ENCODE assay signal across 1 cellular context in the genomic region with DNA sequence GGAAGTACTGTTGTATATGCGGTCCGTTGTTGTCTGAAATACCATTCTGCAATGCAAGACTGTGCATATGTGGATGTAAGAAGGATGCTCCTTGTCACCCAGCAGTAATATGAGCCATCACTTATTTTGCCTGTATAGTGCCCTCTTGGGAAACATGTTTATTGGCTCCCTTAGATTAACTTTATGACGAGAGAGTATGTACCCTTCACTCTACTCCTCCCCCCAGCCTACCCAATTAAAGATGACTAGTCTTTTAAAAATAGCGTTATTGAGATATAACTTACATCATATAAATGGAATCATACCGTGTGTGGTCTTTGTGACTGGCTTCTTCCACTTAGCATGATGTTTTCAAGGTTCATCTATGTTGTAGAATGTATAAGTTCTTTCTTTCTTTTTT.
TF ChIP-seq lines count a peak whose summit lies in the region.

No MANE protein-coding gene starts in this region.

TF ChIP-seq in HEK293, 187 proteins besides CTCF, POLR2A, EP300 and RAD21 (continued from another document):
- TF ChIP-seq, protein P1, sequence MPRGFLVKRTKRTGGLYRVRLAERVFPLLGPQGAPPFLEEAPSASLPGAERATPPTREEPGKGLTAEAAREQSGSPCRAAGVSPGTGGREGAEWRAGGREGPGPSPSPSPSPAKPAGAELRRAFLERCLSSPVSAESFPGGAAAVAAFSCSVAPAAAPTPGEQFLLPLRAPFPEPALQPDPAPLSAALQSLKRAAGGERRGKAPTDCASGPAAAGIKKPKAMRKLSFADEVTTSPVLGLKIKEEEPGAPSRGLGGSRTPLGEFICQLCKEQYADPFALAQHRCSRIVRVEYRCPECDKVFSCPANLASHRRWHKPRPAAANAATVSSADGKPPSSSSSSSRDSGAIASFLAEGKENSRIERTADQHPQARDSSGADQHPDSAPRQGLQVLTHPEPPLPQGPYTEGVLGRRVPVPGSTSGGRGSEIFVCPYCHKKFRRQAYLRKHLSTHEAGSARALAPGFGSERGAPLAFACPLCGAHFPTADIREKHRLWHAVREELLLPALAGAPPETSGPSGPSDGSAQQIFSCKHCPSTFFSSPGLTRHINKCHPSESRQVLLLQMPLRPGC (tag by site-specific recombination; IDR thresholded peaks at IDR 0.05) = 0 out of 2 replicates have a peak, but pooled peaks have one; percentile 57
- peak; percentile 46; the same call in 1 of the 2 replicates for TF ChIP-seq SP7 (tag by site-specific recombination; IDR thresholded peaks at IDR 0.05)
- peak; percentile 48; the same call in 1 of the 2 replicates for TF ChIP-seq ZNF24 (tag by site-specific recombination; IDR thresholded peaks at IDR 0.05)
- no peak for TF ChIP-seq ZNF302 (tag by site-specific recombination; IDR thresholded peaks at IDR 0.05; ENCODE audit: low read depth)
- TF ChIP-seq SCRT1 (tag by site-specific recombination; IDR thresholded peaks at IDR 0.05; ENCODE audit: borderline replicate concordance) = no peak
- peak; percentile 69 for TF ChIP-seq KLF8 (tag by site-specific recombination; IDR thresholded peaks at IDR 0.05)
- TF ChIP-seq, protein P2, sequence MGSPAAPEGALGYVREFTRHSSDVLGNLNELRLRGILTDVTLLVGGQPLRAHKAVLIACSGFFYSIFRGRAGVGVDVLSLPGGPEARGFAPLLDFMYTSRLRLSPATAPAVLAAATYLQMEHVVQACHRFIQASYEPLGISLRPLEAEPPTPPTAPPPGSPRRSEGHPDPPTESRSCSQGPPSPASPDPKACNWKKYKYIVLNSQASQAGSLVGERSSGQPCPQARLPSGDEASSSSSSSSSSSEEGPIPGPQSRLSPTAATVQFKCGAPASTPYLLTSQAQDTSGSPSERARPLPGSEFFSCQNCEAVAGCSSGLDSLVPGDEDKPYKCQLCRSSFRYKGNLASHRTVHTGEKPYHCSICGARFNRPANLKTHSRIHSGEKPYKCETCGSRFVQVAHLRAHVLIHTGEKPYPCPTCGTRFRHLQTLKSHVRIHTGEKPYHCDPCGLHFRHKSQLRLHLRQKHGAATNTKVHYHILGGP (tag by site-specific recombination; IDR thresholded peaks at IDR 0.05) = no peak
- TF ChIP-seq ZNF426 (tag by site-specific recombination; IDR thresholded peaks at IDR 0.05) = no peak
- TF ChIP-seq ZNF10 (tag by site-specific recombination; IDR thresholded peaks at IDR 0.05) = no peak; the same call in 1 of the 2 replicates
- TF ChIP-seq ZFP37 (tag by site-specific recombination; IDR thresholded peaks at IDR 0.05) = no peak
- no peak for TF ChIP-seq ZNF791 (tag by site-specific recombination; IDR thresholded peaks at IDR 0.05)
- no peak for TF ChIP-seq YY1 (tag by site-specific recombination; IDR thresholded peaks at IDR 0.05)
- TF ChIP-seq, protein P3, sequence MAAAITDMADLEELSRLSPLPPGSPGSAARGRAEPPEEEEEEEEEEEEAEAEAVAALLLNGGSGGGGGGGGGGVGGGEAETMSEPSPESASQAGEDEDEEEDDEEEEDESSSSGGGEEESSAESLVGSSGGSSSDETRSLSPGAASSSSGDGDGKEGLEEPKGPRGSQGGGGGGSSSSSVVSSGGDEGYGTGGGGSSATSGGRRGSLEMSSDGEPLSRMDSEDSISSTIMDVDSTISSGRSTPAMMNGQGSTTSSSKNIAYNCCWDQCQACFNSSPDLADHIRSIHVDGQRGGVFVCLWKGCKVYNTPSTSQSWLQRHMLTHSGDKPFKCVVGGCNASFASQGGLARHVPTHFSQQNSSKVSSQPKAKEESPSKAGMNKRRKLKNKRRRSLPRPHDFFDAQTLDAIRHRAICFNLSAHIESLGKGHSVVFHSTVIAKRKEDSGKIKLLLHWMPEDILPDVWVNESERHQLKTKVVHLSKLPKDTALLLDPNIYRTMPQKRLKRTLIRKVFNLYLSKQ (tag by site-specific recombination; IDR thresholded peaks at IDR 0.05; ENCODE audit: borderline replicate concordance) = no peak
- TF ChIP-seq ZNF202 (tag by site-specific recombination; IDR thresholded peaks at IDR 0.05; ENCODE audit: borderline replicate concordance) = no peak
- TF ChIP-seq, protein P4, sequence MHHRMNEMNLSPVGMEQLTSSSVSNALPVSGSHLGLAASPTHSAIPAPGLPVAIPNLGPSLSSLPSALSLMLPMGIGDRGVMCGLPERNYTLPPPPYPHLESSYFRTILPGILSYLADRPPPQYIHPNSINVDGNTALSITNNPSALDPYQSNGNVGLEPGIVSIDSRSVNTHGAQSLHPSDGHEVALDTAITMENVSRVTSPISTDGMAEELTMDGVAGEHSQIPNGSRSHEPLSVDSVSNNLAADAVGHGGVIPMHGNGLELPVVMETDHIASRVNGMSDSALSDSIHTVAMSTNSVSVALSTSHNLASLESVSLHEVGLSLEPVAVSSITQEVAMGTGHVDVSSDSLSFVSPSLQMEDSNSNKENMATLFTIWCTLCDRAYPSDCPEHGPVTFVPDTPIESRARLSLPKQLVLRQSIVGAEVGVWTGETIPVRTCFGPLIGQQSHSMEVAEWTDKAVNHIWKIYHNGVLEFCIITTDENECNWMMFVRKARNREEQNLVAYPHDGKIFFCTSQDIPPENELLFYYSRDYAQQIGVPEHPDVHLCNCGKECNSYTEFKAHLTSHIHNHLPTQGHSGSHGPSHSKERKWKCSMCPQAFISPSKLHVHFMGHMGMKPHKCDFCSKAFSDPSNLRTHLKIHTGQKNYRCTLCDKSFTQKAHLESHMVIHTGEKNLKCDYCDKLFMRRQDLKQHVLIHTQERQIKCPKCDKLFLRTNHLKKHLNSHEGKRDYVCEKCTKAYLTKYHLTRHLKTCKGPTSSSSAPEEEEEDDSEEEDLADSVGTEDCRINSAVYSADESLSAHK (tag by site-specific recombination; IDR thresholded peaks at IDR 0.05) = 0 out of 2 replicates have a peak, but pooled peaks have one; percentile 36
- TF ChIP-seq ZNF600 (tag by site-specific recombination; IDR thresholded peaks at IDR 0.05) = no peak
- TF ChIP-seq, protein P5, sequence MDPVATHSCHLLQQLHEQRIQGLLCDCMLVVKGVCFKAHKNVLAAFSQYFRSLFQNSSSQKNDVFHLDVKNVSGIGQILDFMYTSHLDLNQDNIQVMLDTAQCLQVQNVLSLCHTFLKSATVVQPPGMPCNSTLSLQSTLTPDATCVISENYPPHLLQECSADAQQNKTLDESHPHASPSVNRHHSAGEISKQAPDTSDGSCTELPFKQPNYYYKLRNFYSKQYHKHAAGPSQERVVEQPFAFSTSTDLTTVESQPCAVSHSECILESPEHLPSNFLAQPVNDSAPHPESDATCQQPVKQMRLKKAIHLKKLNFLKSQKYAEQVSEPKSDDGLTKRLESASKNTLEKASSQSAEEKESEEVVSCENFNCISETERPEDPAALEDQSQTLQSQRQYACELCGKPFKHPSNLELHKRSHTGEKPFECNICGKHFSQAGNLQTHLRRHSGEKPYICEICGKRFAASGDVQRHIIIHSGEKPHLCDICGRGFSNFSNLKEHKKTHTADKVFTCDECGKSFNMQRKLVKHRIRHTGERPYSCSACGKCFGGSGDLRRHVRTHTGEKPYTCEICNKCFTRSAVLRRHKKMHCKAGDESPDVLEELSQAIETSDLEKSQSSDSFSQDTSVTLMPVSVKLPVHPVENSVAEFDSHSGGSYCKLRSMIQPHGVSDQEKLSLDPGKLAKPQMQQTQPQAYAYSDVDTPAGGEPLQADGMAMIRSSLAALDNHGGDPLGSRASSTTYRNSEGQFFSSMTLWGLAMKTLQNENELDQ (tag by site-specific recombination; IDR thresholded peaks at IDR 0.05; ENCODE audit: low read depth) = no peak
- TF ChIP-seq, protein P6, sequence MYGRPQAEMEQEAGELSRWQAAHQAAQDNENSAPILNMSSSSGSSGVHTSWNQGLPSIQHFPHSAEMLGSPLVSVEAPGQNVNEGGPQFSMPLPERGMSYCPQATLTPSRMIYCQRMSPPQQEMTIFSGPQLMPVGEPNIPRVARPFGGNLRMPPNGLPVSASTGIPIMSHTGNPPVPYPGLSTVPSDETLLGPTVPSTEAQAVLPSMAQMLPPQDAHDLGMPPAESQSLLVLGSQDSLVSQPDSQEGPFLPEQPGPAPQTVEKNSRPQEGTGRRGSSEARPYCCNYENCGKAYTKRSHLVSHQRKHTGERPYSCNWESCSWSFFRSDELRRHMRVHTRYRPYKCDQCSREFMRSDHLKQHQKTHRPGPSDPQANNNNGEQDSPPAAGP (tag by site-specific recombination; IDR thresholded peaks at IDR 0.05) = no peak
- TF ChIP-seq, protein P7, sequence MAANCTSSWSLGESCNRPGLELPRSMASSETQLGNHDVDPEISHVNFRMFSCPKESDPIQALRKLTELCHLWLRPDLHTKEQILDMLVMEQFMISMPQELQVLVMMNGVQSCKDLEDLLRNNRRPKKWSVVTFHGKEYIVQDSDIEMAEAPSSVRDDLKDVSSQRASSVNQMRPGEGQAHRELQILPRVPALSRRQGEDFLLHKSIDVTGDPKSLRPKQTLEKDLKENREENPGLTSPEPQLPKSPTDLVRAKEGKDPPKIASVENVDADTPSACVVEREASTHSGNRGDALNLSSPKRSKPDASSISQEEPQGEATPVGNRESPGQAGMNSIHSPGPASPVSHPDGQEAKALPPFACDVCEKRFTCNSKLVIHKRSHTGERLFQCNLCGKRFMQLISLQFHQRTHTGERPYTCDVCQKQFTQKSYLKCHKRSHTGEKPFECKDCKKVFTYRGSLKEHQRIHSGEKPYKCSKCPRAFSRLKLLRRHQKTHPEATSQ (tag by site-specific recombination; IDR thresholded peaks at IDR 0.05) = no peak
- TF ChIP-seq, protein P8, sequence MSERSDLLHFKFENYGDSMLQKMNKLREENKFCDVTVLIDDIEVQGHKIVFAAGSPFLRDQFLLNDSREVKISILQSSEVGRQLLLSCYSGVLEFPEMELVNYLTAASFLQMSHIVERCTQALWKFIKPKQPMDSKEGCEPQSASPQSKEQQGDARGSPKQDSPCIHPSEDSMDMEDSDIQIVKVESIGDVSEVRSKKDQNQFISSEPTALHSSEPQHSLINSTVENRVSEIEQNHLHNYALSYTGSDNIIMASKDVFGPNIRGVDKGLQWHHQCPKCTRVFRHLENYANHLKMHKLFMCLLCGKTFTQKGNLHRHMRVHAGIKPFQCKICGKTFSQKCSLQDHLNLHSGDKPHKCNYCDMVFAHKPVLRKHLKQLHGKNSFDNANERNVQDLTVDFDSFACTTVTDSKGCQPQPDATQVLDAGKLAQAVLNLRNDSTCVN (tag by site-specific recombination; optimal IDR thresholded peaks at IDR 0.05) = no peak
- no peak for TF ChIP-seq ZNF175 (tag by site-specific recombination; IDR thresholded peaks at IDR 0.05)
- no peak for TF ChIP-seq ZNF571 (tag by site-specific recombination; IDR thresholded peaks at IDR 0.05)
- TF ChIP-seq ZNF76 (tag by site-specific recombination; IDR thresholded peaks at IDR 0.05; ENCODE audit: borderline replicate concordance, low read depth) = no peak
- no peak for TF ChIP-seq ZNF292 (tag by site-specific recombination; IDR thresholded peaks at IDR 0.05; ENCODE audit: borderline replicate concordance, low read depth)
- TF ChIP-seq, protein P9, sequence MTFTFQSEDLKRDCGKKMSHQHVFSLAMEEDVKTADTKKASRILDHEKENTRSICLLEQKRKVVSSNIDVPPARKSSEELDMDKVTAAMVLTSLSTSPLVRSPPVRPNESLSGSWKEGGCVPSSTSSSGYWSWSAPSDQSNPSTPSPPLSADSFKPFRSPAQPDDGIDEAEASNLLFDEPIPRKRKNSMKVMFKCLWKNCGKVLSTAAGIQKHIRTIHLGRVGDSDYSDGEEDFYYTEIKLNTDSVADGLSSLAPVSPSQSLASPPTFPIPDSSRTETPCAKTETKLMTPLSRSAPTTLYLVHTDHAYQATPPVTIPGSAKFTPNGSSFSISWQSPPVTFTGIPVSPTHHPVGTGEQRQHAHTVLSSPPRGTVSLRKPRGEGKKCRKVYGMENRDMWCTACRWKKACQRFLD (tag by site-specific recombination; IDR thresholded peaks at IDR 0.05) = no peak
- no peak for TF ChIP-seq ZNF530 (tag by site-specific recombination; IDR thresholded peaks at IDR 0.05; ENCODE audit: low read depth)
- TF ChIP-seq ZFP3 (tag by site-specific recombination; IDR thresholded peaks at IDR 0.05; ENCODE audit: low read depth) = no peak
- peak; percentile 72 for TF ChIP-seq WT1 (tag by site-specific recombination; IDR thresholded peaks at IDR 0.05)
- no peak for TF ChIP-seq ZNF350 (tag by site-specific recombination; IDR thresholded peaks at IDR 0.05)
- TF ChIP-seq, protein P10, sequence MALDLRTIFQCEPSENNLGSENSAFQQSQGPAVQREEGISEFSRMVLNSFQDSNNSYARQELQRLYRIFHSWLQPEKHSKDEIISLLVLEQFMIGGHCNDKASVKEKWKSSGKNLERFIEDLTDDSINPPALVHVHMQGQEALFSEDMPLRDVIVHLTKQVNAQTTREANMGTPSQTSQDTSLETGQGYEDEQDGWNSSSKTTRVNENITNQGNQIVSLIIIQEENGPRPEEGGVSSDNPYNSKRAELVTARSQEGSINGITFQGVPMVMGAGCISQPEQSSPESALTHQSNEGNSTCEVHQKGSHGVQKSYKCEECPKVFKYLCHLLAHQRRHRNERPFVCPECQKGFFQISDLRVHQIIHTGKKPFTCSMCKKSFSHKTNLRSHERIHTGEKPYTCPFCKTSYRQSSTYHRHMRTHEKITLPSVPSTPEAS (tag by site-specific recombination; IDR thresholded peaks at IDR 0.05) = no peak
- no peak for TF ChIP-seq KLF10 (tag by site-specific recombination; IDR thresholded peaks at IDR 0.05)
- TF ChIP-seq ZNF2 (tag by site-specific recombination; IDR thresholded peaks at IDR 0.05) = 0 out of 2 replicates have a peak, but pooled peaks have one; percentile 35
- TF ChIP-seq TRIM28 (IDR thresholded peaks at IDR 0.05; ENCODE audit: borderline replicate concordance, low read length) = no peak
- no peak for TF ChIP-seq GLIS1 (tag by site-specific recombination; IDR thresholded peaks at IDR 0.05)
- no peak for TF ChIP-seq ZNF48 (tag by site-specific recombination; IDR thresholded peaks at IDR 0.05)
- TF ChIP-seq ZNF529 (tag by site-specific recombination; IDR thresholded peaks at IDR 0.05; ENCODE audit: insufficient replicate concordance) = no peak
- TF ChIP-seq, protein P11, sequence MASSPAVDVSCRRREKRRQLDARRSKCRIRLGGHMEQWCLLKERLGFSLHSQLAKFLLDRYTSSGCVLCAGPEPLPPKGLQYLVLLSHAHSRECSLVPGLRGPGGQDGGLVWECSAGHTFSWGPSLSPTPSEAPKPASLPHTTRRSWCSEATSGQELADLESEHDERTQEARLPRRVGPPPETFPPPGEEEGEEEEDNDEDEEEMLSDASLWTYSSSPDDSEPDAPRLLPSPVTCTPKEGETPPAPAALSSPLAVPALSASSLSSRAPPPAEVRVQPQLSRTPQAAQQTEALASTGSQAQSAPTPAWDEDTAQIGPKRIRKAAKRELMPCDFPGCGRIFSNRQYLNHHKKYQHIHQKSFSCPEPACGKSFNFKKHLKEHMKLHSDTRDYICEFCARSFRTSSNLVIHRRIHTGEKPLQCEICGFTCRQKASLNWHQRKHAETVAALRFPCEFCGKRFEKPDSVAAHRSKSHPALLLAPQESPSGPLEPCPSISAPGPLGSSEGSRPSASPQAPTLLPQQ (tag by site-specific recombination; IDR thresholded peaks at IDR 0.05) = peak; percentile 53; the same call in 1 of the 2 replicates
- no peak for TF ChIP-seq ZNF837 (tag by site-specific recombination; IDR thresholded peaks at IDR 0.05)
- TF ChIP-seq ZXDB (tag by site-specific recombination; IDR thresholded peaks at IDR 0.05) = peak; percentile 57; the same call in 1 of the 2 replicates
- TF ChIP-seq ZNF785 (tag by site-specific recombination; IDR thresholded peaks at IDR 0.05) = no peak
- TF ChIP-seq ZNF701 (tag by site-specific recombination; IDR thresholded peaks at IDR 0.05) = no peak
- TF ChIP-seq ZNF366 (tag by site-specific recombination; conservative IDR thresholded peaks at IDR 0.05) = peak; percentile 66
TF ChIP-seq in HEK293: peak in this region for 40.
